ENCODE assay signal across 8 cellular contexts in genomic region chr13:40777166-40777956, GRCh38. TPM values are rescaled to one million over a fixed set of nuclear protein-coding genes. Genes with fewer than 3 reads are reported as not detected.
A peak's percentile ranks its signal among the peaks of the same experiment; 100 is the strongest.
DNase-seq lines count a peak whose midpoint lies in the region; ATAC-seq and TF ChIP-seq lines count a peak whose summit lies in the region.

No MANE protein-coding gene starts in this region.

- no peaks in the 10 kb centered on the region for H3K36me3 Mint-ChIP-seq in activated T-helper 1 cell treated with anti-CD3 and anti-CD28 coated beads, Interleukin-12 subunit alpha, Interleukin-12 subunit beta, Interleukin-2, Interleukin-4 antibody, amounts not matched to agents 30 ng/mL and 10 ng/mL and 1 ng/mL, durations not matched to agents 14 hours and 24 hours and 36 hours (ENCODE audit: low read depth)
- no peaks in the 10 kb centered on the region for H3K36me3 Mint-ChIP-seq in osteocyte (ENCODE audit: unreplicated experiment)

- H3K9me3 Mint-ChIP-seq in activated T-helper 1 cell treated with anti-CD3 and anti-CD28 coated beads, Interleukin-12 subunit alpha, Interleukin-12 subunit beta, Interleukin-2, Interleukin-4 antibody, amounts not matched to agents 30 ng/mL and 10 ng/mL and 1 ng/mL, durations not matched to agents 14 hours and 24 hours and 36 hours: no peaks in the 10 kb centered on the region
- H3K9me3 Mint-ChIP-seq in osteocyte (ENCODE audit: unreplicated experiment): no peaks in the 10 kb centered on the region

- ATAC-seq in GM19452 (IDR thresholded peaks at IDR 0.05; ENCODE audit: unreplicated experiment) (peak; percentile 87), HG03439 (IDR thresholded peaks at IDR 0.05; ENCODE audit: unreplicated experiment) (peak; percentile 81)

- intact Hi-C loops in activated T-helper 1 cell treated with anti-CD3 and anti-CD28 coated beads, Interleukin-12 subunit alpha, Interleukin-12 subunit beta, Interleukin-2, Interleukin-4 antibody, amounts not matched to agents 30 ng/mL and 10 ng/mL and 1 ng/mL, durations not matched to agents 14 hours and 24 hours and 36 hours (cut with micrococcal nuclease): loop anchor here (1.0 to 10.0 kb wide), 10 partner anchors 9 to 1683 kb away; no protein-coding TSS in a partner anchor

- H3K4me3 Mint-ChIP-seq in activated T-helper 1 cell treated with anti-CD3 and anti-CD28 coated beads, Interleukin-12 subunit alpha, Interleukin-12 subunit beta, Interleukin-2, Interleukin-4 antibody, amounts not matched to agents 30 ng/mL and 10 ng/mL and 1 ng/mL, durations not matched to agents 14 hours and 24 hours and 36 hours: peak overlapping the region; percentile 76
- peak overlapping the region; percentile 52 for H3K4me3 Mint-ChIP-seq in osteocyte (ENCODE audit: unreplicated experiment)

- peaks cover 33% of the 10 kb centered on the region for H3K4me1 Mint-ChIP-seq in activated T-helper 1 cell treated with anti-CD3 and anti-CD28 coated beads, Interleukin-12 subunit alpha, Interleukin-12 subunit beta, Interleukin-2, Interleukin-4 antibody, amounts not matched to agents 30 ng/mL and 10 ng/mL and 1 ng/mL, durations not matched to agents 14 hours and 24 hours and 36 hours (ENCODE audit: low read depth)
- peaks cover 10% of the 10 kb centered on the region for H3K4me1 Mint-ChIP-seq in osteocyte (ENCODE audit: unreplicated experiment)

- DNase-seq in DMS153 (lab: John Stamatoyannopoulos, UW): peak; percentile 50
- peak; percentile 83 for DNase-seq in NCI-H748 treated with DMSO at 0.1 percent for 48 hours (lab: John Stamatoyannopoulos, UW)
- DNase-seq in activated T-helper 1 cell treated with anti-CD3 and anti-CD28 coated beads, Interleukin-12 subunit alpha, Interleukin-12 subunit beta, Interleukin-2, Interleukin-4 antibody, amounts not matched to agents 30 ng/mL and 10 ng/mL and 1 ng/mL, durations not matched to agents 14 hours and 24 hours and 36 hours (ENCODE audit: low spot score): peak; percentile 28
- peak; percentile 32 for DNase-seq in foreskin melanocyte
- peak; percentile 46 for DNase-seq in osteocyte (ENCODE audit: extremely low spot score, unreplicated experiment)
- no peak for DNase-seq in ecto neural progenitor cell (ENCODE audit: low spot score)

- TF ChIP-seq CTCF in osteocyte (IDR thresholded peaks at IDR 0.05): peak; percentile 81

- no peaks in the 10 kb centered on the region for H3K27me3 Mint-ChIP-seq in activated T-helper 1 cell treated with anti-CD3 and anti-CD28 coated beads, Interleukin-12 subunit alpha, Interleukin-12 subunit beta, Interleukin-2, Interleukin-4 antibody, amounts not matched to agents 30 ng/mL and 10 ng/mL and 1 ng/mL, durations not matched to agents 14 hours and 24 hours and 36 hours (ENCODE audit: insufficient read depth)
- no peaks in the 10 kb centered on the region for H3K27me3 Mint-ChIP-seq in osteocyte (ENCODE audit: unreplicated experiment)

- H3K27ac Mint-ChIP-seq in activated T-helper 1 cell treated with anti-CD3 and anti-CD28 coated beads, Interleukin-12 subunit alpha, Interleukin-12 subunit beta, Interleukin-2, Interleukin-4 antibody, amounts not matched to agents 30 ng/mL and 10 ng/mL and 1 ng/mL, durations not matched to agents 14 hours and 24 hours and 36 hours: peak overlapping the region; percentile 99
- no peak overlapping the region for H3K27ac Mint-ChIP-seq in osteocyte (ENCODE audit: unreplicated experiment)

RNA-seq across cellular contexts. Expression of gene MRPS31, which starts 6.4 kb away (rescaled TPM):
- 41.6 and 42.6 TPM in 2 replicates for total RNA-seq in activated T-helper 1 cell treated with anti-CD3 and anti-CD28 coated beads, Interleukin-12 subunit alpha, Interleukin-12 subunit beta, Interleukin-2, Interleukin-4 antibody, amounts not matched to agents 30 ng/mL and 10 ng/mL and 1 ng/mL, durations not matched to agents 14 hours and 24 hours and 36 hours
- 17.4 and 17.7 TPM in 2 replicates for total RNA-seq in osteocyte

RNA-seq across cellular contexts. Expression of gene SLC25A15, which starts 12.1 kb away (rescaled TPM):
- total RNA-seq in activated T-helper 1 cell treated with anti-CD3 and anti-CD28 coated beads, Interleukin-12 subunit alpha, Interleukin-12 subunit beta, Interleukin-2, Interleukin-4 antibody, amounts not matched to agents 30 ng/mL and 10 ng/mL and 1 ng/mL, durations not matched to agents 14 hours and 24 hours and 36 hours: 19.0 and 20.0 TPM in 2 replicates
- 8.3 and 9.5 TPM in 2 replicates for total RNA-seq in osteocyte
